ENCODE assay signal across 10 cellular contexts in genomic region chr15:67968564-67969440, GRCh38.
DNase-seq lines count a peak whose midpoint lies in the region; ATAC-seq, FAIRE-seq and TF ChIP-seq lines count a peak whose summit lies in the region.
"Had no signal": no experiment of that assay in that cellular context is flagged by ENCODE, and none has a peak within 500 bp of the region (broad histone marks: within the 10 kb centered on the region; RNA-seq: fewer than 3 reads in every experiment).

No MANE protein-coding gene starts in this region.

- peak; percentile 95 for FAIRE-seq in islet of Langerhans (lab: Jason Lieb, UNC)

- intact Hi-C loops in heart left ventricle (cut with DNase I) (no loop called here), right cardiac atrium (cut with DNase I) (no loop called here)

- TF ChIP-seq CTCF in heart left ventricle (IDR thresholded peaks at IDR 0.05) (no peak), WERI-Rb-1 (IDR thresholded peaks at IDR 0.05; ENCODE audit: low read depth, low read length) (no peak), type B pancreatic cell (conservative IDR thresholded peaks at IDR 0.05) (no peak)

- H3K4me1 ChIP-seq in heart left ventricle (peaks cover 0 to 15% (median 5%) of the 10 kb centered on the region in 12 donors), right cardiac atrium (ENCODE audit: control insufficient read depth, insufficient read depth, low read length) (no peaks in the 10 kb centered on the region)

- H3K36me3 Mint-ChIP-seq in type B pancreatic cell, result no peaks in the 10 kb centered on the region
- H3K36me3 Mint-ChIP-seq: stimulated activated effector memory CD8-positive, alpha-beta T cell treated with anti-CD3 and anti-CD28 coated beads, Interleukin-12 subunit alpha, Interleukin-12 subunit beta, amount 100 ng/mL, for 72 hours had no signal

- peak overlapping the region; percentile 77 for H3K27ac Mint-ChIP-seq in type B pancreatic cell
- H3K27ac Mint-ChIP-seq: stimulated activated effector memory CD8-positive, alpha-beta T cell treated with anti-CD3 and anti-CD28 coated beads, Interleukin-12 subunit alpha, Interleukin-12 subunit beta, amount 100 ng/mL, for 72 hours had no signal

- H3K36me3 ChIP-seq in heart left ventricle (no peaks in the 10 kb centered on the region), WERI-Rb-1 (no peaks in the 10 kb centered on the region)
- H3K36me3 ChIP-seq: neutrophil had no signal

- peak overlapping the region; percentile 88 for H3K4me3 Mint-ChIP-seq in type B pancreatic cell
- H3K4me3 Mint-ChIP-seq: stimulated activated effector memory CD8-positive, alpha-beta T cell treated with anti-CD3 and anti-CD28 coated beads, Interleukin-12 subunit alpha, Interleukin-12 subunit beta, amount 100 ng/mL, for 72 hours had no signal

- peak overlapping the region in 2 of 12 donors; percentile 47 to 61 for H3K27ac ChIP-seq in heart left ventricle
- H3K27ac ChIP-seq in right cardiac atrium (ENCODE audit: low read length), result no peak overlapping the region
- H3K27ac ChIP-seq in WERI-Rb-1, result peak overlapping the region; percentile 82
- H3K27ac ChIP-seq: neutrophil had no signal

- H3K9me3 ChIP-seq in heart left ventricle (no peaks in the 10 kb centered on the region), right cardiac atrium (ENCODE audit: control insufficient read depth, low read length) (no peaks in the 10 kb centered on the region), WERI-Rb-1 (ENCODE audit: severe bottlenecking) (peaks cover 5% of the 10 kb centered on the region)
- H3K9me3 ChIP-seq: neutrophil had no signal

- 69 to 80% (median 75%) methylated on average over 9 of the region's 9 CpGs for WGBS in heart left ventricle, 4 donors
- WGBS in right cardiac atrium, result 66% methylated on average over 9 of the region's 9 CpGs

- H3K4me1 Mint-ChIP-seq in type B pancreatic cell (ENCODE audit: unreplicated experiment), result peaks cover 20% of the 10 kb centered on the region
- H3K4me1 Mint-ChIP-seq: stimulated activated effector memory CD8-positive, alpha-beta T cell treated with anti-CD3 and anti-CD28 coated beads, Interleukin-12 subunit alpha, Interleukin-12 subunit beta, amount 100 ng/mL, for 72 hours had no signal

- no peak for TF ChIP-seq POLR2A in heart left ventricle (IDR thresholded peaks at IDR 0.05)

- no peaks in the 10 kb centered on the region for H3K9me3 Mint-ChIP-seq in type B pancreatic cell
- H3K9me3 Mint-ChIP-seq: stimulated activated effector memory CD8-positive, alpha-beta T cell treated with anti-CD3 and anti-CD28 coated beads, Interleukin-12 subunit alpha, Interleukin-12 subunit beta, amount 100 ng/mL, for 72 hours had no signal

- H3K27me3 Mint-ChIP-seq in type B pancreatic cell, result no peaks in the 10 kb centered on the region

- DNase-seq in heart left ventricle (no peak), right cardiac atrium (no peak), WERI-Rb-1 (peak; percentile 88), type B pancreatic cell (ENCODE audit: extremely low spot score, unreplicated experiment) (no peak), NCI-H1436 (lab: John Stamatoyannopoulos, UW) (no peak)
- DNase-seq in activated CD8-positive, alpha-beta memory T cell treated with anti-CD3 and anti-CD28 coated beads for 24 hours, result no peak

- ATAC-seq in heart left ventricle, result no peak
- ATAC-seq in right cardiac atrium, result no peak
- ATAC-seq in HG03520 (IDR thresholded peaks at IDR 0.05; ENCODE audit: unreplicated experiment), result no peak
- ATAC-seq: stimulated activated effector memory CD8-positive, alpha-beta T cell treated with anti-CD3 and anti-CD28 coated beads, Interleukin-12 subunit alpha, Interleukin-12 subunit beta, amount 100 ng/mL, for 72 hours had no signal

- H3K4me3 ChIP-seq in heart left ventricle (peak overlapping the region in 10 of 12 donors; percentile 34 to 56 (median 47)), right cardiac atrium (ENCODE audit: low read length) (no peak overlapping the region), WERI-Rb-1 (ENCODE audit: low read depth, low read length) (peak overlapping the region; percentile 65)

- H3K27me3 ChIP-seq in heart left ventricle (no peaks in the 10 kb centered on the region), right cardiac atrium (ENCODE audit: control insufficient read depth, insufficient read depth) (no peaks in the 10 kb centered on the region), WERI-Rb-1 (ENCODE audit: insufficient read depth, low read depth, severe bottlenecking) (no peaks in the 10 kb centered on the region)
- H3K27me3 ChIP-seq: neutrophil had no signal
